ENCODE assay signal across 1 cellular context in genomic region chr11:11318961-11319360, GRCh38.
TF ChIP-seq lines count a peak whose summit lies in the region.

No MANE protein-coding gene starts in this region.

TF ChIP-seq in HepG2, 621 proteins besides CTCF, POLR2A, EP300 and RAD21 (continued from another document):
- TF ChIP-seq NCOA5 (CRISPR knock-in tag; IDR thresholded peaks at IDR 0.05) (no peak), HMG20B (CRISPR knock-in tag; conservative IDR thresholded peaks at IDR 0.05) (no peak), ZNF331 (CRISPR knock-in tag; IDR thresholded peaks at IDR 0.05) (no peak)
- TF ChIP-seq, protein P1, sequence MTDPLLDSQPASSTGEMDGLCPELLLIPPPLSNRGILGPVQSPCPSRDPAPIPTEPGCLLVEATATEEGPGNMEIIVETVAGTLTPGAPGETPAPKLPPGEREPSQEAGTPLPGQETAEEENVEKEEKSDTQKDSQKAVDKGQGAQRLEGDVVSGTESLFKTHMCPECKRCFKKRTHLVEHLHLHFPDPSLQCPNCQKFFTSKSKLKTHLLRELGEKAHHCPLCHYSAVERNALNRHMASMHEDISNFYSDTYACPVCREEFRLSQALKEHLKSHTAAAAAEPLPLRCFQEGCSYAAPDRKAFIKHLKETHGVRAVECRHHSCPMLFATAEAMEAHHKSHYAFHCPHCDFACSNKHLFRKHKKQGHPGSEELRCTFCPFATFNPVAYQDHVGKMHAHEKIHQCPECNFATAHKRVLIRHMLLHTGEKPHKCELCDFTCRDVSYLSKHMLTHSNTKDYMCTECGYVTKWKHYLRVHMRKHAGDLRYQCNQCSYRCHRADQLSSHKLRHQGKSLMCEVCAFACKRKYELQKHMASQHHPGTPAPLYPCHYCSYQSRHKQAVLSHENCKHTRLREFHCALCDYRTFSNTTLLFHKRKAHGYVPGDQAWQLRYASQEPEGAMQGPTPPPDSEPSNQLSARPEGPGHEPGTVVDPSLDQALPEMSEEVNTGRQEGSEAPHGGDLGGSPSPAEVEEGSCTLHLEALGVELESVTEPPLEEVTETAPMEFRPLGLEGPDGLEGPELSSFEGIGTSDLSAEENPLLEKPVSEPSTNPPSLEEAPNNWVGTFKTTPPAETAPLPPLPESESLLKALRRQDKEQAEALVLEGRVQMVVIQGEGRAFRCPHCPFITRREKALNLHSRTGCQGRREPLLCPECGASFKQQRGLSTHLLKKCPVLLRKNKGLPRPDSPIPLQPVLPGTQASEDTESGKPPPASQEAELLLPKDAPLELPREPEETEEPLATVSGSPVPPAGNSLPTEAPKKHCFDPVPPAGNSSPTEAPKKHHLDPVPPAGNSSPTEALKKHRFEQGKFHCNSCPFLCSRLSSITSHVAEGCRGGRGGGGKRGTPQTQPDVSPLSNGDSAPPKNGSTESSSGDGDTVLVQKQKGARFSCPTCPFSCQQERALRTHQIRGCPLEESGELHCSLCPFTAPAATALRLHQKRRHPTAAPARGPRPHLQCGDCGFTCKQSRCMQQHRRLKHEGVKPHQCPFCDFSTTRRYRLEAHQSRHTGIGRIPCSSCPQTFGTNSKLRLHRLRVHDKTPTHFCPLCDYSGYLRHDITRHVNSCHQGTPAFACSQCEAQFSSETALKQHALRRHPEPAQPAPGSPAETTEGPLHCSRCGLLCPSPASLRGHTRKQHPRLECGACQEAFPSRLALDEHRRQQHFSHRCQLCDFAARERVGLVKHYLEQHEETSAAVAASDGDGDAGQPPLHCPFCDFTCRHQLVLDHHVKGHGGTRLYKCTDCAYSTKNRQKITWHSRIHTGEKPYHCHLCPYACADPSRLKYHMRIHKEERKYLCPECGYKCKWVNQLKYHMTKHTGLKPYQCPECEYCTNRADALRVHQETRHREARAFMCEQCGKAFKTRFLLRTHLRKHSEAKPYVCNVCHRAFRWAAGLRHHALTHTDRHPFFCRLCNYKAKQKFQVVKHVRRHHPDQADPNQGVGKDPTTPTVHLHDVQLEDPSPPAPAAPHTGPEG (CRISPR knock-in tag; IDR thresholded peaks at IDR 0.05): no peak
